Comparison of ENCODE assay signal across 1 cellular context in the genomic region with DNA sequence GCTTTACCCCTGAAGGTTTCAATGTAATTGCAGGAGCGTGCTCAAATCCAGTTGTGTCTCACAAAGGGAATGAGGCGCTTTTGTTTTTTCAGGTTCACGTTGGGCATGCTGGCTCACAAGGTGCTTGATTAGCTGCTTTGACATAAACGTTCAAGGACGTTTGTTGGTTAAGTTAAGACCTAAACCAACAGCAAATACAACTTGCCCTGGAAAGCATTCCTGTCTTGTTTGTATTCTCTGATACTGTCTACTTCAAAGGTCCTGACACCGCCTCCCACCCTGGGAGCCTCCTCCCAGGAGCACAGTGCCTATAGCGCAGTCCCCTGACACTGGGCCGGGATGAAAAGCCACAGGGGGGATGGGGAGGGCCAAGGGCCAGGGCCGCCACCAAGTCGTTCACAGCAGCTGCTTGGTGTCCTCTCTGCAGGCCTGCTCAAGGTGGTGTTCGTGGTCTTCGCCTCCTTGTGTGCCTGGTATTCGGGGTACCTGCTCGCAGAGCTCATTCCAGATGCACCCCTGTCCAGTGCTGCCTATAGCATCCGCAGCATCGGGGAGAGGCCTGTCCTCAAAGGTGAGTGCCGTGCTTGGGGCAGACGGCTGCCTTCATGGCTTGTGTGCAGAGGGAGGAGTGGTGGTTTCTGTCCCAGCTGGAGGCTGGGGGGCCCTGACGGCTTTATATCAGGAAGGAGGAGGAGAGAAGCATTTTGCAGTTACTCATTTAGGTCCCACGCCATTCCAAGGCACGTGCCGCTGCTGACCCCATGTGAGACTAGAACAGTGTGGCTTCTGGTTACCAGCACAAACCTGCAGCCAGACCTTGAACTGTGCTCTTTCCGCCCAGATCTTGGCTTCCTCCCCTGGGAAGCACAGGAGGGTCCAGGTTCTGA.
A peak's percentile ranks its signal among the peaks of the same experiment; 100 is the strongest.
TF ChIP-seq lines count a peak whose summit lies in the region.

No MANE protein-coding gene starts in this region.

TF ChIP-seq in HepG2, 621 proteins besides CTCF, POLR2A, EP300 and RAD21 (continued from another document and continues in another):
- TF ChIP-seq, protein P1, sequence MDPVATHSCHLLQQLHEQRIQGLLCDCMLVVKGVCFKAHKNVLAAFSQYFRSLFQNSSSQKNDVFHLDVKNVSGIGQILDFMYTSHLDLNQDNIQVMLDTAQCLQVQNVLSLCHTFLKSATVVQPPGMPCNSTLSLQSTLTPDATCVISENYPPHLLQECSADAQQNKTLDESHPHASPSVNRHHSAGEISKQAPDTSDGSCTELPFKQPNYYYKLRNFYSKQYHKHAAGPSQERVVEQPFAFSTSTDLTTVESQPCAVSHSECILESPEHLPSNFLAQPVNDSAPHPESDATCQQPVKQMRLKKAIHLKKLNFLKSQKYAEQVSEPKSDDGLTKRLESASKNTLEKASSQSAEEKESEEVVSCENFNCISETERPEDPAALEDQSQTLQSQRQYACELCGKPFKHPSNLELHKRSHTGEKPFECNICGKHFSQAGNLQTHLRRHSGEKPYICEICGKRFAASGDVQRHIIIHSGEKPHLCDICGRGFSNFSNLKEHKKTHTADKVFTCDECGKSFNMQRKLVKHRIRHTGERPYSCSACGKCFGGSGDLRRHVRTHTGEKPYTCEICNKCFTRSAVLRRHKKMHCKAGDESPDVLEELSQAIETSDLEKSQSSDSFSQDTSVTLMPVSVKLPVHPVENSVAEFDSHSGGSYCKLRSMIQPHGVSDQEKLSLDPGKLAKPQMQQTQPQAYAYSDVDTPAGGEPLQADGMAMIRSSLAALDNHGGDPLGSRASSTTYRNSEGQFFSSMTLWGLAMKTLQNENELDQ (CRISPR knock-in tag; IDR thresholded peaks at IDR 0.05; ENCODE audit: borderline replicate concordance): no peak
- TF ChIP-seq POLR2G (IDR thresholded peaks at IDR 0.05; ENCODE audit: low read depth, low read length): peak; percentile 67
- TF ChIP-seq, protein P2, sequence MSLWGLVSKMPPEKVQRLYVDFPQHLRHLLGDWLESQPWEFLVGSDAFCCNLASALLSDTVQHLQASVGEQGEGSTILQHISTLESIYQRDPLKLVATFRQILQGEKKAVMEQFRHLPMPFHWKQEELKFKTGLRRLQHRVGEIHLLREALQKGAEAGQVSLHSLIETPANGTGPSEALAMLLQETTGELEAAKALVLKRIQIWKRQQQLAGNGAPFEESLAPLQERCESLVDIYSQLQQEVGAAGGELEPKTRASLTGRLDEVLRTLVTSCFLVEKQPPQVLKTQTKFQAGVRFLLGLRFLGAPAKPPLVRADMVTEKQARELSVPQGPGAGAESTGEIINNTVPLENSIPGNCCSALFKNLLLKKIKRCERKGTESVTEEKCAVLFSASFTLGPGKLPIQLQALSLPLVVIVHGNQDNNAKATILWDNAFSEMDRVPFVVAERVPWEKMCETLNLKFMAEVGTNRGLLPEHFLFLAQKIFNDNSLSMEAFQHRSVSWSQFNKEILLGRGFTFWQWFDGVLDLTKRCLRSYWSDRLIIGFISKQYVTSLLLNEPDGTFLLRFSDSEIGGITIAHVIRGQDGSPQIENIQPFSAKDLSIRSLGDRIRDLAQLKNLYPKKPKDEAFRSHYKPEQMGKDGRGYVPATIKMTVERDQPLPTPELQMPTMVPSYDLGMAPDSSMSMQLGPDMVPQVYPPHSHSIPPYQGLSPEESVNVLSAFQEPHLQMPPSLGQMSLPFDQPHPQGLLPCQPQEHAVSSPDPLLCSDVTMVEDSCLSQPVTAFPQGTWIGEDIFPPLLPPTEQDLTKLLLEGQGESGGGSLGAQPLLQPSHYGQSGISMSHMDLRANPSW (CRISPR knock-in tag; IDR thresholded peaks at IDR 0.05; ENCODE audit: borderline replicate concordance): no peak; the same call in 1 of the 2 replicates
- no peak for TF ChIP-seq STAG1 (CRISPR knock-in tag; IDR thresholded peaks at IDR 0.05)
- no peak for TF ChIP-seq ZNF3 (CRISPR knock-in tag; IDR thresholded peaks at IDR 0.05)
- TF ChIP-seq CBX1 (IDR thresholded peaks at IDR 0.05; ENCODE audit: low read depth): peak; percentile 21
- peak; percentile 86; the same call in 1 of the 2 replicates for TF ChIP-seq ZNF550 (CRISPR knock-in tag; IDR thresholded peaks at IDR 0.05; ENCODE audit: borderline replicate concordance)
- TF ChIP-seq ZNF446 (CRISPR knock-in tag; IDR thresholded peaks at IDR 0.05): no peak
- 0 out of 2 replicates have a peak, but pooled peaks have one; percentile 40 for TF ChIP-seq ZKSCAN8 (CRISPR knock-in tag; IDR thresholded peaks at IDR 0.05; ENCODE audit: borderline replicate concordance)
- TF ChIP-seq, protein P3, sequence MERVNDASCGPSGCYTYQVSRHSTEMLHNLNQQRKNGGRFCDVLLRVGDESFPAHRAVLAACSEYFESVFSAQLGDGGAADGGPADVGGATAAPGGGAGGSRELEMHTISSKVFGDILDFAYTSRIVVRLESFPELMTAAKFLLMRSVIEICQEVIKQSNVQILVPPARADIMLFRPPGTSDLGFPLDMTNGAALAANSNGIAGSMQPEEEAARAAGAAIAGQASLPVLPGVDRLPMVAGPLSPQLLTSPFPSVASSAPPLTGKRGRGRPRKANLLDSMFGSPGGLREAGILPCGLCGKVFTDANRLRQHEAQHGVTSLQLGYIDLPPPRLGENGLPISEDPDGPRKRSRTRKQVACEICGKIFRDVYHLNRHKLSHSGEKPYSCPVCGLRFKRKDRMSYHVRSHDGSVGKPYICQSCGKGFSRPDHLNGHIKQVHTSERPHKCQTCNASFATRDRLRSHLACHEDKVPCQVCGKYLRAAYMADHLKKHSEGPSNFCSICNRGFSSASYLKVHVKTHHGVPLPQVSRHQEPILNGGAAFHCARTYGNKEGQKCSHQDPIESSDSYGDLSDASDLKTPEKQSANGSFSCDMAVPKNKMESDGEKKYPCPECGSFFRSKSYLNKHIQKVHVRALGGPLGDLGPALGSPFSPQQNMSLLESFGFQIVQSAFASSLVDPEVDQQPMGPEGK (CRISPR knock-in tag; IDR thresholded peaks at IDR 0.05): peak; percentile 86
- peak; percentile 75 for TF ChIP-seq KMT2A (CRISPR knock-in tag; IDR thresholded peaks at IDR 0.05)
- TF ChIP-seq, protein P4, sequence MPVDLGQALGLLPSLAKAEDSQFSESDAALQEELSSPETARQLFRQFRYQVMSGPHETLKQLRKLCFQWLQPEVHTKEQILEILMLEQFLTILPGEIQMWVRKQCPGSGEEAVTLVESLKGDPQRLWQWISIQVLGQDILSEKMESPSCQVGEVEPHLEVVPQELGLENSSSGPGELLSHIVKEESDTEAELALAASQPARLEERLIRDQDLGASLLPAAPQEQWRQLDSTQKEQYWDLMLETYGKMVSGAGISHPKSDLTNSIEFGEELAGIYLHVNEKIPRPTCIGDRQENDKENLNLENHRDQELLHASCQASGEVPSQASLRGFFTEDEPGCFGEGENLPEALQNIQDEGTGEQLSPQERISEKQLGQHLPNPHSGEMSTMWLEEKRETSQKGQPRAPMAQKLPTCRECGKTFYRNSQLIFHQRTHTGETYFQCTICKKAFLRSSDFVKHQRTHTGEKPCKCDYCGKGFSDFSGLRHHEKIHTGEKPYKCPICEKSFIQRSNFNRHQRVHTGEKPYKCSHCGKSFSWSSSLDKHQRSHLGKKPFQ (CRISPR knock-in tag; IDR thresholded peaks at IDR 0.05; ENCODE audit: insufficient replicate concordance): no peak
- no peak for TF ChIP-seq SMAD9 (CRISPR knock-in tag; IDR thresholded peaks at IDR 0.05)
- no peak for TF ChIP-seq ZFP36 (IDR thresholded peaks at IDR 0.05; ENCODE audit: borderline replicate concordance, low read depth, low read length, partially characterized antibody)
- no peak; the same call in 1 of the 2 replicates for TF ChIP-seq ZC3H4 (CRISPR knock-in tag; IDR thresholded peaks at IDR 0.05; ENCODE audit: borderline replicate concordance)
- 0 out of 2 replicates have a peak, but pooled peaks have one; percentile 37 for TF ChIP-seq DNMT3B (CRISPR knock-in tag; conservative IDR thresholded peaks at IDR 0.05)
- no peak for TF ChIP-seq FOXK2 (IDR thresholded peaks at IDR 0.05)
- peak; percentile 81 for TF ChIP-seq HDAC1 (CRISPR knock-in tag; IDR thresholded peaks at IDR 0.05)
- TF ChIP-seq NCOA2 (CRISPR knock-in tag; IDR thresholded peaks at IDR 0.05): peak; percentile 95
- TF ChIP-seq ELF4 (CRISPR knock-in tag; IDR thresholded peaks at IDR 0.05; ENCODE audit: borderline replicate concordance): no peak
- no peak for TF ChIP-seq FIP1L1 (IDR thresholded peaks at IDR 0.05; ENCODE audit: borderline replicate concordance, insufficient read depth, low read depth, low read length)
- TF ChIP-seq ZFP82 (CRISPR knock-in tag; IDR thresholded peaks at IDR 0.05; ENCODE audit: borderline replicate concordance): no peak
- no peak for TF ChIP-seq ARID2 (CRISPR knock-in tag; IDR thresholded peaks at IDR 0.05; ENCODE audit: borderline replicate concordance)
- TF ChIP-seq BCL6 (CRISPR knock-in tag; IDR thresholded peaks at IDR 0.05): peak; percentile 92
- no peak; the same call in 1 of the 2 replicates for TF ChIP-seq ZNF703 (CRISPR knock-in tag; IDR thresholded peaks at IDR 0.05; ENCODE audit: borderline replicate concordance)
- no peak for TF ChIP-seq TRIM24 (CRISPR knock-in tag; IDR thresholded peaks at IDR 0.05)
- peak; percentile 70 for TF ChIP-seq ZNF563 (CRISPR knock-in tag; IDR thresholded peaks at IDR 0.05)
- peak; percentile 76; the same call in 1 of the 2 replicates for TF ChIP-seq ZNF839 (CRISPR knock-in tag; IDR thresholded peaks at IDR 0.05; ENCODE audit: borderline replicate concordance)
- peak; percentile 84; the same call in 1 of the 2 replicates for TF ChIP-seq KLF12 (CRISPR knock-in tag; IDR thresholded peaks at IDR 0.05; ENCODE audit: borderline replicate concordance)
- TF ChIP-seq ZNF121 (CRISPR knock-in tag; IDR thresholded peaks at IDR 0.05): peak; percentile 46; the same call in 1 of the 2 replicates
- TF ChIP-seq, protein P5, sequence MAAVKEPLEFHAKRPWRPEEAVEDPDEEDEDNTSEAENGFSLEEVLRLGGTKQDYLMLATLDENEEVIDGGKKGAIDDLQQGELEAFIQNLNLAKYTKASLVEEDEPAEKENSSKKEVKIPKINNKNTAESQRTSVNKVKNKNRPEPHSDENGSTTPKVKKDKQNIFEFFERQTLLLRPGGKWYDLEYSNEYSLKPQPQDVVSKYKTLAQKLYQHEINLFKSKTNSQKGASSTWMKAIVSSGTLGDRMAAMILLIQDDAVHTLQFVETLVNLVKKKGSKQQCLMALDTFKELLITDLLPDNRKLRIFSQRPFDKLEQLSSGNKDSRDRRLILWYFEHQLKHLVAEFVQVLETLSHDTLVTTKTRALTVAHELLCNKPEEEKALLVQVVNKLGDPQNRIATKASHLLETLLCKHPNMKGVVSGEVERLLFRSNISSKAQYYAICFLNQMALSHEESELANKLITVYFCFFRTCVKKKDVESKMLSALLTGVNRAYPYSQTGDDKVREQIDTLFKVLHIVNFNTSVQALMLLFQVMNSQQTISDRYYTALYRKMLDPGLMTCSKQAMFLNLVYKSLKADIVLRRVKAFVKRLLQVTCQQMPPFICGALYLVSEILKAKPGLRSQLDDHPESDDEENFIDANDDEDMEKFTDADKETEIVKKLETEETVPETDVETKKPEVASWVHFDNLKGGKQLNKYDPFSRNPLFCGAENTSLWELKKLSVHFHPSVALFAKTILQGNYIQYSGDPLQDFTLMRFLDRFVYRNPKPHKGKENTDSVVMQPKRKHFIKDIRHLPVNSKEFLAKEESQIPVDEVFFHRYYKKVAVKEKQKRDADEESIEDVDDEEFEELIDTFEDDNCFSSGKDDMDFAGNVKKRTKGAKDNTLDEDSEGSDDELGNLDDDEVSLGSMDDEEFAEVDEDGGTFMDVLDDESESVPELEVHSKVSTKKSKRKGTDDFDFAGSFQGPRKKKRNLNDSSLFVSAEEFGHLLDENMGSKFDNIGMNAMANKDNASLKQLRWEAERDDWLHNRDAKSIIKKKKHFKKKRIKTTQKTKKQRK (IDR thresholded peaks at IDR 0.05; ENCODE audit: low read length): no peak
- TF ChIP-seq MBNL3 (CRISPR knock-in tag; conservative IDR thresholded peaks at IDR 0.05): no peak
- TF ChIP-seq, protein P6, sequence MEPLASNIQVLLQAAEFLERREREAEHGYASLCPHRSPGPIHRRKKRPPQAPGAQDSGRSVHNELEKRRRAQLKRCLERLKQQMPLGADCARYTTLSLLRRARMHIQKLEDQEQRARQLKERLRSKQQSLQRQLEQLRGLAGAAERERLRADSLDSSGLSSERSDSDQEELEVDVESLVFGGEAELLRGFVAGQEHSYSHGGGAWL (CRISPR knock-in tag; IDR thresholded peaks at IDR 0.05): no peak
- TF ChIP-seq ZBTB7B (CRISPR knock-in tag; IDR thresholded peaks at IDR 0.05): peak; percentile 39; the same call in 1 of the 2 replicates
- no peak; the same call in 1 of the 2 replicates for TF ChIP-seq ZNF773 (CRISPR knock-in tag; IDR thresholded peaks at IDR 0.05; ENCODE audit: borderline replicate concordance)
- TF ChIP-seq NCOR1 (IDR thresholded peaks at IDR 0.05; ENCODE audit: borderline replicate concordance, low read length): peak; percentile 81; the same call in 1 of the 2 replicates
- TF ChIP-seq ZNF274 (CRISPR knock-in tag; IDR thresholded peaks at IDR 0.05): peak; percentile 59; the same call in 1 of the 2 replicates
- TF ChIP-seq TP53 (CRISPR knock-in tag; conservative IDR thresholded peaks at IDR 0.05): no peak
- TF ChIP-seq ZFYVE20 (CRISPR knock-in tag; IDR thresholded peaks at IDR 0.05; ENCODE audit: borderline replicate concordance, low read depth): 0 out of 2 replicates have a peak, but pooled peaks have one; percentile 62
- TF ChIP-seq TSC22D2 (CRISPR knock-in tag; IDR thresholded peaks at IDR 0.05; ENCODE audit: borderline replicate concordance): 0 out of 2 replicates have a peak, but pooled peaks have one; percentile 9
- no peak for TF ChIP-seq TEAD2 (CRISPR knock-in tag; IDR thresholded peaks at IDR 0.05)
- TF ChIP-seq ISL2 (CRISPR knock-in tag; IDR thresholded peaks at IDR 0.05): peak; percentile 93
- TF ChIP-seq ZNF776 (CRISPR knock-in tag; IDR thresholded peaks at IDR 0.05): peak; percentile 66; the same call in 1 of the 2 replicates
- TF ChIP-seq ZNF234 (CRISPR knock-in tag; conservative IDR thresholded peaks at IDR 0.05): no peak
- TF ChIP-seq MED1 (CRISPR knock-in tag; IDR thresholded peaks at IDR 0.05): peak; percentile 91
- TF ChIP-seq, protein P7, sequence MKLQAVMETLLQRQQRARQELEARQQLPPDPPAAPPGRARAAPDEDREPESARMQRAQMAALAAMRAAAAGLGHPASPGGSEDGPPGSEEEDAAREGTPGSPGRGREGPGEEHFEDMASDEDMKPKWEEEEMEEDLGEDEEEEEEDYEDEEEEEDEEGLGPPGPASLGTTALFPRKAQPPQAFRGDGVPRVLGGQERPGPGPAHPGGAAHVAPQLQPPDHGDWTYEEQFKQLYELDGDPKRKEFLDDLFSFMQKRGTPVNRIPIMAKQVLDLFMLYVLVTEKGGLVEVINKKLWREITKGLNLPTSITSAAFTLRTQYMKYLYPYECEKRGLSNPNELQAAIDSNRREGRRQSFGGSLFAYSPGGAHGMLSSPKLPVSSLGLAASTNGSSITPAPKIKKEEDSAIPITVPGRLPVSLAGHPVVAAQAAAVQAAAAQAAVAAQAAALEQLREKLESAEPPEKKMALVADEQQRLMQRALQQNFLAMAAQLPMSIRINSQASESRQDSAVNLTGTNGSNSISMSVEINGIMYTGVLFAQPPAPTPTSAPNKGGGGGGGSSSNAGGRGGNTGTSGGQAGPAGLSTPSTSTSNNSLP (IDR thresholded peaks at IDR 0.05; ENCODE audit: low read depth, low read length): peak; percentile 58
- peak; percentile 85 for TF ChIP-seq MED8 (CRISPR knock-in tag; IDR thresholded peaks at IDR 0.05; ENCODE audit: insufficient replicate concordance)
- peak; percentile 76 for TF ChIP-seq ZNF317 (CRISPR knock-in tag; IDR thresholded peaks at IDR 0.05)
- TF ChIP-seq GATAD2A (CRISPR knock-in tag; IDR thresholded peaks at IDR 0.05): peak; percentile 82
- TF ChIP-seq ZNF350 (CRISPR knock-in tag; IDR thresholded peaks at IDR 0.05; ENCODE audit: borderline replicate concordance, low read depth): peak; percentile 78; the same call in 1 of the 2 replicates
- TF ChIP-seq, protein P8, sequence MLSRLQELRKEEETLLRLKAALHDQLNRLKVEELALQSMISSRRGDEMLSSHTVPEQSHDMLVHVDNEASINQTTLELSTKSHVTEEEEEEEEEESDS (CRISPR knock-in tag; IDR thresholded peaks at IDR 0.05; ENCODE audit: borderline replicate concordance): no peak; the same call in 1 of the 2 replicates
